ENCODE assay signal across 15 cellular contexts in genomic region chr14:31159682-31160296, GRCh38. TPM values are rescaled to one million over a fixed set of nuclear protein-coding genes. Genes with fewer than 3 reads are reported as not detected.
DNase-seq lines count a peak whose midpoint lies in the region; ATAC-seq and TF ChIP-seq lines count a peak whose summit lies in the region.
"Had no signal": no experiment of that assay in that cellular context is flagged by ENCODE, and none has a peak within 500 bp of the region (broad histone marks: within the 10 kb centered on the region; RNA-seq: fewer than 3 reads in every experiment).

No MANE protein-coding gene starts in this region.

- no peaks in the 10 kb centered on the region for H3K9me2 ChIP-seq in hepatocyte (replicated peaks; ENCODE audit: insufficient read depth)

- no peak overlapping the region for H3K9ac ChIP-seq in mammary epithelial cell (ENCODE audit: insufficient read depth, low read length)

- H3K4me3 Mint-ChIP-seq in MCF 10A (ENCODE audit: unreplicated experiment) = no peak overlapping the region
- H3K4me3 Mint-ChIP-seq: activated CD8-positive, alpha-beta memory T cell treated with anti-CD3 and anti-CD28 coated beads, Interleukin-2, amount 10 ng/mL, durations not matched to agents 7 days and 5 days had no signal

- CTCF ChIA-PET in MCF 10A (lab: Yijun Ruan, JAX) = interaction anchor here (0.8 to 1.1 kb wide), 2 partner anchors 10 to 48 kb away, joined by 3 to 4 read pairs; partner anchors contain the start of gene HECTD1
- CTCF ChIA-PET in mammary epithelial cell (lab: Charles Lee; ENCODE audit: low non-redundant PET) = no interaction called here

- no peak for TF ChIP-seq EP300 in gastroesophageal sphincter (IDR thresholded peaks at IDR 0.05)

- H3K4me3 ChIP-seq in mammary epithelial cell (replicated peaks in 1 of 3; ENCODE audit: insufficient read depth in 1 of 3, low read depth in 2 of 3, low read length in 3 of 3) = no peak overlapping the region
- H3K4me3 ChIP-seq in hepatocyte = no peak overlapping the region
- H3K4me3 ChIP-seq in gastroesophageal sphincter = no peak overlapping the region
- H3K4me3 ChIP-seq: breast epithelium, Peyer's patch had no signal

- intact Hi-C loops in MCF 10A (cut with micrococcal nuclease) (no loop called here), mammary epithelial cell (cut with micrococcal nuclease) (no loop called here)

- dilution Hi-C loops in mammary epithelial cell (cut with HindIII; ENCODE audit: low sequenced_read_pairs) = no loop called here

- H3K36me3 Mint-ChIP-seq in MCF 10A (ENCODE audit: insufficient read depth, unreplicated experiment) = peaks cover 86% of the 10 kb centered on the region

- 97% methylated on average over 13 of the region's 13 CpGs for WGBS in mammary epithelial cell (ENCODE audit: low coverage, missing lambda C conversion rate)
- 77% methylated on average over 13 of the region's 13 CpGs for WGBS in hepatocyte (ENCODE audit: low lambda C conversion rate, missing lambda C conversion rate)
- WGBS in gastroesophageal sphincter (ENCODE audit: low coverage in 1 of 2), 2 donors = 20 to 30% methylated on average over 10 of the region's 13 CpGs

- no peaks in the 10 kb centered on the region for H3K27me3 ChIP-seq in mammary epithelial cell (ENCODE audit: insufficient read depth, low read length)
- H3K27me3 ChIP-seq in hepatocyte = no peaks in the 10 kb centered on the region
- H3K27me3 ChIP-seq in gastroesophageal sphincter = no peaks in the 10 kb centered on the region
- H3K27me3 ChIP-seq: breast epithelium, Peyer's patch had no signal

- TF ChIP-seq CTCF in MCF 10A (IDR thresholded peaks at IDR 0.05; ENCODE audit: unreplicated experiment) (no peak), mammary epithelial cell (conservative IDR thresholded peaks at IDR 0.05 in 1 of 2, IDR thresholded peaks at IDR 0.05 in 1 of 2; ENCODE audit: extremely low read depth in 1 of 2, insufficient read depth in 1 of 2, low read depth in 1 of 2, low read length in 2 of 2) (no peak), hepatocyte (IDR thresholded peaks at IDR 0.05; ENCODE audit: poor library complexity) (no peak), gastroesophageal sphincter (IDR thresholded peaks at IDR 0.05) (no peak)

- no peak overlapping the region for H3K27ac Mint-ChIP-seq in MCF 10A (ENCODE audit: low read depth, unreplicated experiment)
- H3K27ac Mint-ChIP-seq: activated CD8-positive, alpha-beta memory T cell treated with anti-CD3 and anti-CD28 coated beads, Interleukin-2, amount 10 ng/mL, durations not matched to agents 7 days and 5 days had no signal

- ATAC-seq in gastroesophageal sphincter = no peak
- ATAC-seq: activated CD8-positive, alpha-beta memory T cell treated with anti-CD3 and anti-CD28 coated beads, Interleukin-2, amount 10 ng/mL, durations not matched to agents 7 days and 5 days had no signal

- H3K79me2 ChIP-seq in mammary epithelial cell (ENCODE audit: insufficient read depth, low read length) (peaks cover 14% of the 10 kb centered on the region), hepatocyte (peaks cover 38% of the 10 kb centered on the region)

- TF ChIP-seq POLR2A in gastroesophageal sphincter (IDR thresholded peaks at IDR 0.05) = no peak

- H3K4me2 ChIP-seq in mammary epithelial cell (ENCODE audit: insufficient read depth, low read depth, low read length) (no peak overlapping the region), hepatocyte (no peak overlapping the region)

- DNase-seq in MCF 10A (ENCODE audit: unreplicated experiment) (peak; percentile 56), mammary epithelial cell (no peak), T1000 (lab: John Stamatoyannopoulos, UW) (peak; percentile 35), hepatocyte (ENCODE audit: low spot score) (peak; percentile 21), OCI-M2 (lab: John Stamatoyannopoulos, UW; ENCODE audit: unreplicated experiment) (no peak), NCI-H187 (lab: John Stamatoyannopoulos, UW) (no peak), kidney glomerular epithelial cell (lab: John Stamatoyannopoulos, UW) (no peak)
- DNase-seq: activated CD4-positive, CD25-positive, alpha-beta regulatory T cell; activated CD8-positive, alpha-beta memory T cell treated with anti-CD3 and anti-CD28 coated beads, Interleukin-2, amount 10 ng/mL, durations not matched to agents 7 days and 5 days; Caco-2; MM.1S; NCI-H526 treated with DMSO at 0.1 percent for 48 hours; Peyer's patch had no signal

- no peak overlapping the region for H3K27ac ChIP-seq in mammary epithelial cell (ENCODE audit: insufficient read depth, low read depth, low read length)
- peak overlapping the region; percentile 21 for H3K27ac ChIP-seq in hepatocyte
- H3K27ac ChIP-seq in gastroesophageal sphincter = peak overlapping the region in 2 of 4 donors; percentile 38 to 69
- H3K27ac ChIP-seq: breast epithelium, Peyer's patch had no signal

- H3K4me1 ChIP-seq in mammary epithelial cell (ENCODE audit: insufficient read depth, low read length) (peaks cover 1% of the 10 kb centered on the region), hepatocyte (ENCODE audit: insufficient read depth) (peaks cover 14% of the 10 kb centered on the region), gastroesophageal sphincter (peaks cover 1 to 55% (median 3%) of the 10 kb centered on the region in 3 donors)
- H3K4me1 ChIP-seq: breast epithelium, Peyer's patch had no signal

- H3K36me3 ChIP-seq in mammary epithelial cell (ENCODE audit: insufficient read depth, low read length) = peaks cover 29% of the 10 kb centered on the region
- no peaks in the 10 kb centered on the region for H3K36me3 ChIP-seq in hepatocyte (replicated peaks; ENCODE audit: insufficient read depth, low read depth)
- H3K36me3 ChIP-seq in gastroesophageal sphincter = peaks cover 0 to 72% of the 10 kb centered on the region in 2 donors
- H3K36me3 ChIP-seq: breast epithelium had no signal

- in situ Hi-C loops in mammary epithelial cell (cut with MboI; ENCODE audit: low sequenced_read_pairs in 2 of 2) = no loop called here

- no peaks in the 10 kb centered on the region for H3K9me3 ChIP-seq in mammary epithelial cell (replicated peaks; ENCODE audit: insufficient read depth, low read length)
- H3K9me3 ChIP-seq in hepatocyte (ENCODE audit: low read depth) = no peaks in the 10 kb centered on the region
- no peaks in the 10 kb centered on the region for H3K9me3 ChIP-seq in gastroesophageal sphincter
- H3K9me3 ChIP-seq: breast epithelium, Caco-2, Peyer's patch had no signal

- no peaks in the 10 kb centered on the region for H3K9me3 Mint-ChIP-seq in MCF 10A (ENCODE audit: unreplicated experiment)

- H2AFZ ChIP-seq in mammary epithelial cell (ENCODE audit: low read depth, low read length) (no peak overlapping the region), hepatocyte (no peak overlapping the region)

- no peaks in the 10 kb centered on the region for H3K27me3 Mint-ChIP-seq in MCF 10A (ENCODE audit: insufficient read depth, unreplicated experiment)
- H3K27me3 Mint-ChIP-seq: activated CD8-positive, alpha-beta memory T cell treated with anti-CD3 and anti-CD28 coated beads, Interleukin-2, amount 10 ng/mL, durations not matched to agents 7 days and 5 days had no signal

- peaks cover under 1% of the 10 kb centered on the region for H3K4me1 Mint-ChIP-seq in MCF 10A (ENCODE audit: insufficient read depth, unreplicated experiment)
- H3K4me1 Mint-ChIP-seq: activated CD8-positive, alpha-beta memory T cell treated with anti-CD3 and anti-CD28 coated beads, Interleukin-2, amount 10 ng/mL, durations not matched to agents 7 days and 5 days had no signal

- POLR2A ChIA-PET in MCF 10A (lab: Yijun Ruan, JAX) = interaction anchor here (0.5 to 1.4 kb wide), 4 partner anchors 8 to 108 kb away, joined by 3 read pairs; no protein-coding TSS in a partner anchor

- H4K20me1 ChIP-seq in mammary epithelial cell (ENCODE audit: insufficient read depth, low read length) = no peaks in the 10 kb centered on the region
- no peaks in the 10 kb centered on the region for H4K20me1 ChIP-seq in hepatocyte (ENCODE audit: insufficient read depth, poor library complexity, severe bottlenecking)

- BruUV-seq in MCF 10A (replicated peaks; lab: Mats Ljungman, UMichigan) (no TSS peak), mammary epithelial cell (replicated peaks; lab: Mats Ljungman, UMichigan) (no TSS peak)

RNA-seq across cellular contexts. Expression of gene HECTD1, which starts 47.8 kb away (rescaled TPM):
- 122 and 139 TPM in 2 replicates for total RNA-seq in MCF 10A (2022)
- 100 to 1,000 TPM; 120 to 162 TPM for total RNA-seq in mammary epithelial cell
- polyA plus RNA-seq in mammary epithelial cell = 60.7 TPM
- polyA minus RNA-seq in mammary epithelial cell = 159 TPM
- 147 and 159 TPM in 2 replicates for total RNA-seq in hepatocyte
- 45.2 and 48.6 TPM in 2 replicates for polyA plus RNA-seq in hepatocyte
- 100 to 1,000 TPM; 185 to 287 (median 208) TPM for total RNA-seq in gastroesophageal sphincter

Comparison
In these comparisons a context has a peak if more than half of its experiments do, and no peak if none do; other contexts are left out.
1. DNase-seq: peak in MCF 10A (single experiment), T1000 (single experiment) and hepatocyte (single experiment); none in mammary epithelial cell (single experiment), OCI-M2 (single experiment), NCI-H187 (0 of 2) and kidney glomerular epithelial cell (single experiment).